Comparison of ENCODE assay signal across 8 cellular contexts in the genomic region with DNA sequence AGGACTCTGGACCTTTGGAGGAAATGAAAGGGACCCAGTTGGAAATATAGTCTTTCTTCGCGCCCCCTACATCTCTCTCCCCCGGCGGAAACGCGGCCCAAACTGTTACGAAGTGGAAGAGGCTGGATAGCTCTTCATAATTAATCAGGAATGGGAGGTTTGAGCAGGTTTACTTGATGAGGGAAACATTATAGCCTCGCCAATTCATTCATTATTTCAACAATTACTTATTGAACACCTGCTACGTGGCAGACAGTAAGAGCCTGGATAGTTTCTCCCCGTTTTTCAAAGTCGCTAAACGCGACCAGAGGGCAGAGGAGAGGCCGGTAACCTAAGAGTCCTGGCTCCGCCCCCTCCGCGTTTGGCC. TPM values are rescaled to one million over a fixed set of nuclear protein-coding genes. Genes with fewer than 3 reads are reported as not detected.
DNase-seq lines count a peak whose midpoint lies in the region; ATAC-seq, FAIRE-seq and TF ChIP-seq lines count a peak whose summit lies in the region.

No MANE protein-coding gene starts in this region.

- H3K4me3 ChIP-seq in HUES6 (ENCODE audit: low read depth, low read length) (peak overlapping the region; percentile 92), bronchial epithelial cell (ENCODE audit: low read depth, low read length) (peak overlapping the region; percentile 89), mesendoderm (ENCODE audit: low read length) (peak overlapping the region; percentile 83), vagina (peak overlapping the region; percentile 59 to 93)

- no peak for FAIRE-seq in bronchial epithelial cell (lab: Jason Lieb, UNC)

- no peak overlapping the region for H2BK5ac ChIP-seq in mesendoderm (ENCODE audit: low read length)

- no peak for DNase-seq in activated naive CD4-positive, alpha-beta T cell treated with anti-CD3 and anti-CD28 coated beads, Interleukin-2, amount 10 ng/mL, durations not matched to agents 7 days and 5 days
- no peak for DNase-seq in activated naive CD4-positive, alpha-beta T cell (lab: John Stamatoyannopoulos, UW)
- DNase-seq in bronchial epithelial cell (ENCODE audit: low read depth): no peak
- DNase-seq in mesendoderm: peak; percentile 40
- DNase-seq in vagina (ENCODE audit: extremely low spot score in 2 of 2): no peak
- DNase-seq in NCI-H524 treated with DMSO at 0.1 percent for 48 hours (lab: John Stamatoyannopoulos, UW): no peak

- H3K4me1 ChIP-seq in HUES6 (ENCODE audit: control insufficient read depth, insufficient read depth, low read length) (peaks cover 14% of the 10 kb centered on the region), mesendoderm (ENCODE audit: control insufficient read depth, low read depth, low read length) (peaks cover 7% of the 10 kb centered on the region), vagina (peaks cover 39% of the 10 kb centered on the region)

- H3K36me3 ChIP-seq in HUES6 (ENCODE audit: control insufficient read depth, insufficient read depth, low read length): peaks cover 6% of the 10 kb centered on the region; the same call in 1 of the 2 replicates
- H3K36me3 ChIP-seq in bronchial epithelial cell (ENCODE audit: control insufficient read depth, insufficient read depth, low read length): peaks cover 9% of the 10 kb centered on the region
- no peaks in the 10 kb centered on the region for H3K36me3 ChIP-seq in mesendoderm (ENCODE audit: control insufficient read depth, insufficient read depth, low read length)
- H3K36me3 ChIP-seq in vagina: no peaks in the 10 kb centered on the region

- no peaks in the 10 kb centered on the region for H3K79me1 ChIP-seq in mesendoderm (ENCODE audit: low read length)

- peaks cover 16% of the 10 kb centered on the region for H3K36me3 Mint-ChIP-seq in activated naive CD4-positive, alpha-beta T cell treated with anti-CD3 and anti-CD28 coated beads, Interleukin-2, amount 10 ng/mL, durations not matched to agents 7 days and 5 days

- H3K4me3 Mint-ChIP-seq in activated naive CD4-positive, alpha-beta T cell treated with anti-CD3 and anti-CD28 coated beads, Interleukin-2, amount 10 ng/mL, durations not matched to agents 7 days and 5 days: peak overlapping the region; percentile 96

- peaks cover 40% of the 10 kb centered on the region for H3K4me1 Mint-ChIP-seq in activated naive CD4-positive, alpha-beta T cell treated with anti-CD3 and anti-CD28 coated beads, Interleukin-2, amount 10 ng/mL, durations not matched to agents 7 days and 5 days

- ATAC-seq in GM18861 (IDR thresholded peaks at IDR 0.05; ENCODE audit: unreplicated experiment): no peak

- no peak overlapping the region for H4K8ac ChIP-seq in mesendoderm (ENCODE audit: low read depth, low read length)

- peak overlapping the region; percentile 94 for H3K4me2 ChIP-seq in mesendoderm (ENCODE audit: low read length)

- peaks cover 24% of the 10 kb centered on the region; the same call in 1 of the 2 replicates for H3K27me3 ChIP-seq in HUES6 (ENCODE audit: control insufficient read depth, insufficient read depth, low read length)
- H3K27me3 ChIP-seq in bronchial epithelial cell (ENCODE audit: control insufficient read depth, insufficient read depth, low read length): peaks cover 2% of the 10 kb centered on the region
- no peaks in the 10 kb centered on the region for H3K27me3 ChIP-seq in mesendoderm (ENCODE audit: insufficient read depth, low read length, poor library complexity)
- H3K27me3 ChIP-seq in vagina: no peaks in the 10 kb centered on the region

- intact Hi-C loops in vagina (cut with DNase I): no loop called here

- no peaks in the 10 kb centered on the region for H3K79me2 ChIP-seq in mesendoderm (ENCODE audit: control insufficient read depth, insufficient read depth, low read length)

- H2AK5ac ChIP-seq in mesendoderm (ENCODE audit: low read length): no peak overlapping the region

- no peak overlapping the region for H2BK15ac ChIP-seq in mesendoderm (replicated peaks; ENCODE audit: low read depth)

- H3K18ac ChIP-seq in mesendoderm (ENCODE audit: low read length): no peak overlapping the region

- no peak overlapping the region for H2BK120ac ChIP-seq in mesendoderm (ENCODE audit: low read depth, low read length)

- peaks cover 53% of the 10 kb centered on the region for H3K27me3 Mint-ChIP-seq in activated naive CD4-positive, alpha-beta T cell treated with anti-CD3 and anti-CD28 coated beads, Interleukin-2, amount 10 ng/mL, durations not matched to agents 7 days and 5 days

- TF ChIP-seq CTCF in bronchial epithelial cell (IDR thresholded peaks at IDR 0.05; ENCODE audit: insufficient read depth, low read length, severe bottlenecking): no peak
- no peak for TF ChIP-seq CTCF in vagina (IDR thresholded peaks at IDR 0.05)

- WGBS in mesendoderm (ENCODE audit: extremely low coverage, insufficient coverage, low lambda C conversion rate): no CpG with 5 or more reads among the region's 17 CpGs

- no peaks in the 10 kb centered on the region for H3K9me3 Mint-ChIP-seq in activated naive CD4-positive, alpha-beta T cell treated with anti-CD3 and anti-CD28 coated beads, Interleukin-2, amount 10 ng/mL, durations not matched to agents 7 days and 5 days

- H3K9ac ChIP-seq in HUES6 (ENCODE audit: low read length): peak overlapping the region; percentile 65
- peak overlapping the region; percentile 82 for H3K9ac ChIP-seq in mesendoderm (ENCODE audit: low read length)

- H3K4ac ChIP-seq in mesendoderm (ENCODE audit: low read depth, low read length): no peak overlapping the region

- H3K23ac ChIP-seq in mesendoderm (ENCODE audit: low read length): no peak overlapping the region

- H3K27ac Mint-ChIP-seq in activated naive CD4-positive, alpha-beta T cell treated with anti-CD3 and anti-CD28 coated beads, Interleukin-2, amount 10 ng/mL, durations not matched to agents 7 days and 5 days: peak overlapping the region; percentile 96

- no peak for TF ChIP-seq POLR2A in vagina (IDR thresholded peaks at IDR 0.05)

- peak overlapping the region; percentile 98 for H3K56ac ChIP-seq in mesendoderm (ENCODE audit: low read length)

- CTCF ChIA-PET in activated naive CD4-positive, alpha-beta T cell treated with anti-CD3 and anti-CD28 coated beads, Interleukin-2, amount 10 ng/mL, durations not matched to agents 7 days and 5 days (lab: Charles Lee): interaction anchor here (0.7 to 5.0 kb wide), 6 partner anchors 11 to 190 kb away, joined by 3 to 33 read pairs (median 6); partner anchors contain the start of genes C10orf95 and NFKB2

- no peaks in the 10 kb centered on the region for H3K9me3 ChIP-seq in HUES6 (ENCODE audit: control insufficient read depth, insufficient read depth, low read depth, low read length)
- no peaks in the 10 kb centered on the region for H3K9me3 ChIP-seq in vagina

- no peak overlapping the region for H4K5ac ChIP-seq in mesendoderm (ENCODE audit: low read length)

- H3K27ac ChIP-seq in HUES6 (ENCODE audit: low read depth, low read length): no peak overlapping the region
- peak overlapping the region; percentile 89 for H3K27ac ChIP-seq in mesendoderm (ENCODE audit: low read depth, low read length)
- H3K27ac ChIP-seq in vagina: peak overlapping the region; percentile 73

RNA-seq across cellular contexts. Expression of gene FBXL15, which starts 0.2 kb away (rescaled TPM):
- 9.7 and 12.5 TPM in 2 replicates for total RNA-seq in bronchial epithelial cell
- polyA plus RNA-seq in mesendoderm (2013, experiment 1 of 2): 5.0 TPM
- 4.6 TPM for polyA plus RNA-seq in mesendoderm (2013, experiment 2 of 2)
- 27.7 TPM for total RNA-seq in vagina

RNA-seq across cellular contexts. Expression of gene PSD, which starts 1.8 kb away (rescaled TPM):
- total RNA-seq in bronchial epithelial cell (under 0.01 and 0.51 TPM in 2 replicates), vagina (6.4 TPM)
- polyA plus RNA-seq in mesendoderm (2013, experiment 1 of 2): 0.44 TPM
- polyA plus RNA-seq in mesendoderm (2013, experiment 2 of 2): 0.53 TPM

RNA-seq across cellular contexts. Expression of gene CUEDC2, which starts 11.9 kb away (rescaled TPM):
- 29.7 and 31.5 TPM in 2 replicates for total RNA-seq in bronchial epithelial cell
- 39.1 TPM for polyA plus RNA-seq in mesendoderm (2013, experiment 1 of 2)
- polyA plus RNA-seq in mesendoderm (2013, experiment 2 of 2): 40.9 TPM
- total RNA-seq in vagina: 52.1 TPM

RNA-seq across cellular contexts. Expression of gene NFKB2, which starts 24.9 kb away (rescaled TPM):
- total RNA-seq in bronchial epithelial cell (6.8 and 13.2 TPM in 2 replicates), vagina (26.8 TPM)
- 5.3 TPM for polyA plus RNA-seq in mesendoderm (2013, experiment 1 of 2)
- polyA plus RNA-seq in mesendoderm (2013, experiment 2 of 2): 4.7 TPM

RNA-seq across cellular contexts. Expression of gene C10orf95, which starts 30.9 kb away (rescaled TPM):
- total RNA-seq in bronchial epithelial cell: 2.9 and 6.3 TPM in 2 replicates
- polyA plus RNA-seq in mesendoderm (2013, experiment 1 of 2): 0.24 TPM
- 0.21 TPM for polyA plus RNA-seq in mesendoderm (2013, experiment 2 of 2)
- total RNA-seq in vagina: not detected
